ENCODE assay signal across 8 cellular contexts in the genomic region with DNA sequence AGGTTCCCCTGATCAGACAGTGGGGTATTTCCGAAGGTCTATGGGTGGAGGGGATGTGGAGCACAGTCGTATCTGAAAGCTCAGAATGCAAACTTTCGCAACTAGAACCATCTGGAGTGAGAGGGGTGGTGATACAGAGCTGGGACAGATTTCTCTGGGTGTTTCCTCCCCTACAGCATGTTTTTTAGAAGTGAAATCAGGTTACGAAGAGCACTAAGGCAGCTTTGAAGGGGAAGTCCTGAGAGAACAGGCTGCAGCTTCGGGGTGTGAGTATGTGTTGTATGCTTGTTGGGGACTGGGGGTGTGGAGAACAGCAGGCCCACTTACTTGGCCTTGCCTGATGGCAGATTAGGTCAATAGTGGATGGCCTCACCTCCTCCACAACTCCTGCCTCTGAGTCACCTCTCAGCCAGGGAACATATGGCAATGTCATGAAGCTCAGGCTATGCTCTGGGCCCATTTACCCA.
A peak's percentile ranks its signal among the peaks of the same experiment; 100 is the strongest.
DNase-seq lines count a peak whose midpoint lies in the region; ATAC-seq and TF ChIP-seq lines count a peak whose summit lies in the region.

No MANE protein-coding gene starts in this region.

- TF ChIP-seq CTCF in natural killer cell (IDR thresholded peaks at IDR 0.05), result no peak

- intact Hi-C loops in natural killer cell (cut with micrococcal nuclease), result loop anchor here (2.0 to 5.0 kb wide), 2 partner anchors 59 to 951 kb away; no protein-coding TSS in a partner anchor
- intact Hi-C loops in head of caudate nucleus (cut with DNase I), result loop anchor here (10.0 kb wide), 1 partner anchor 677 kb away; no protein-coding TSS in a partner anchor

- peaks cover 0 to 2% of the 10 kb centered on the region in 2 donors for H3K9me3 Mint-ChIP-seq in natural killer cell

- H3K27ac Mint-ChIP-seq in natural killer cell, result peak overlapping the region; percentile 97 to 98

- no peaks in the 10 kb centered on the region for H3K27me3 Mint-ChIP-seq in natural killer cell (ENCODE audit: low read depth in 2 of 2)

- peak overlapping the region; percentile 8 for H3K4me3 Mint-ChIP-seq in natural killer cell

- no peaks in the 10 kb centered on the region for H3K36me3 Mint-ChIP-seq in natural killer cell

- peaks cover 56 to 58% of the 10 kb centered on the region in 2 donors for H3K4me1 Mint-ChIP-seq in natural killer cell

- ATAC-seq in GM18520 (IDR thresholded peaks at IDR 0.05; ENCODE audit: unreplicated experiment), result peak; percentile 42
- peak; percentile 51 for ATAC-seq in HG02623 (IDR thresholded peaks at IDR 0.05; ENCODE audit: unreplicated experiment)
- ATAC-seq in natural killer cell, result peak; percentile 54 to 71 (median 61)

- DNase-seq in T-helper 1 cell, result peak in 4 of 5 donors; percentile 27 to 82 (median 32)
- peak; percentile 36 for DNase-seq in natural killer cell
- no peak for DNase-seq in nucleus accumbens (lab: John Stamatoyannopoulos, UW)
- no peak for DNase-seq in iPS-NIHi11 (ENCODE audit: low spot score)
- DNase-seq in head of caudate nucleus, result no peak
- DNase-seq in OCI-M1 (lab: John Stamatoyannopoulos, UW), result no peak

Comparison
In these comparisons a context has a peak if more than half of its experiments do, and no peak if none do; other contexts are left out.
1. DNase-seq: peak in T-helper 1 cell (4 of 5) and natural killer cell (single experiment); none in nucleus accumbens (0 of 56), iPS-NIHi11 (single experiment), head of caudate nucleus (0 of 42) and OCI-M1 (single experiment).
2. Peak in every context shown above with its lines, with median percentiles within 50 percentile points of each other: ATAC-seq.